8 cellular contexts compared by ENCODE assay signal in the genomic region with DNA sequence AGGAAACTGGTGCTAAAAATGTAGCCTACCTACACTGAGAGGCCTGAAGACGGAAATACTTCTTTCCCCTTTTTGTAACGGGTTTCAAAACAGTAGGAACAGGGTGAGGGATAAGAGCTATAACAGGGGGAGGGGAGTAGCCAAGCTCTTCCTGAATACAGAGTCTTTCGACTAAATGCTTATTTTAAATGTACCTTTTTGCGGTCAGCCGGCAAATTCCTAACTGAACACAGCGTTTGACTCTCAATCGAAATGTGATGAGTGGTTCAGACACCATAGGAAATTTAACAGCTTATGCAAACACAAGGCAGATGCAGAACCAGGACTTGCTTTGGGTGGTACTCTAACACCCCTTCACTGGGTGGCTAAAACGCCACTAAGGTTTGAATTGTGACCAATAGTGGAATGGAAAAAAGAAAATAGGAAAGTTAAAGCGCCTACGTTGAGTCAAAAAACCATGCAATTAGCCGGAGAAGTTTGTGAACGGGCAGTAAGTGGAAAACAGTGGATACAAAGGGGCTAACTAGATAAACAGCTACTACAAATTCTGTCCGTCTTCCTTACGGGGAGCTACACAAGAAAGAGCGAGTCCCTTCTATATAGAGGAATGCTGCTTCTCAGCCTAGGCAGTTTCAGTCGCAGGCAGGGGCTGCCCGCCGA. TPM values are rescaled to one million over a fixed set of nuclear protein-coding genes. Genes with fewer than 3 reads are reported as not detected.
DNase-seq lines count a peak whose midpoint lies in the region; ATAC-seq, FAIRE-seq and TF ChIP-seq lines count a peak whose summit lies in the region.

No MANE protein-coding gene starts in this region.

- H3K9ac ChIP-seq in H9 (ENCODE audit: extremely low read depth, insufficient read length, low read length) = no peak overlapping the region

- H2BK12ac ChIP-seq in H9 (ENCODE audit: insufficient read length, low read depth, low read length) = no peak overlapping the region

- no peaks in the 10 kb centered on the region for H3K4me1 ChIP-seq in H9 (ENCODE audit: insufficient read depth, low read length)

- H4K5ac ChIP-seq in H9 (ENCODE audit: insufficient read length, low read depth, low read length) = no peak overlapping the region

- DNase-seq in AG10803 (ENCODE audit: low read depth) = peak; percentile 10
- no peak for DNase-seq in H9
- DNase-seq in SW480 (ENCODE audit: low spot score) = peak; percentile 44
- peak; percentile 59 to 69 for DNase-seq in erythroblast (lab: John Stamatoyannopoulos, UW)
- no peak for DNase-seq in osteocyte (ENCODE audit: extremely low spot score, unreplicated experiment)
- no peak for DNase-seq in urothelium cell line (ENCODE audit: low spot score)

- no peak overlapping the region for H3K4ac ChIP-seq in H9 (ENCODE audit: low read depth, low read length)

- H3K27me3 Mint-ChIP-seq in H9 (ENCODE audit: low read depth) = peaks cover 59% of the 10 kb centered on the region
- no peaks in the 10 kb centered on the region for H3K27me3 Mint-ChIP-seq in osteocyte (ENCODE audit: unreplicated experiment)

- H3K14ac ChIP-seq in H9 (ENCODE audit: insufficient read depth, low read length) = no peak overlapping the region

- H3K56ac ChIP-seq in H9 (ENCODE audit: insufficient read length, low read depth, low read length) = no peak overlapping the region

- H3K36me3 Mint-ChIP-seq in H9 (ENCODE audit: insufficient read depth in 1 of 3, low read depth in 3 of 3) (no peaks in the 10 kb centered on the region), osteocyte (ENCODE audit: unreplicated experiment) (peaks cover 2% of the 10 kb centered on the region)

- no peak for FAIRE-seq in urothelium cell line (lab: Jason Lieb, UNC)

- no peak overlapping the region for H2BK15ac ChIP-seq in H9 (ENCODE audit: low read depth, low read length)

- H2BK120ac ChIP-seq in H9 (ENCODE audit: low read depth, low read length, poor library complexity, severe bottlenecking) = no peak overlapping the region

- H3K23ac ChIP-seq in H9 (ENCODE audit: insufficient read length, low read depth, low read length) = no peak overlapping the region

- H3K4me1 Mint-ChIP-seq in H9 (peaks cover 33 to 36% of the 10 kb centered on the region in 2 experiments), osteocyte (ENCODE audit: unreplicated experiment) (peaks cover 49% of the 10 kb centered on the region)

- H2BK20ac ChIP-seq in H9 (ENCODE audit: low read depth, low read length, poor library complexity, severe bottlenecking) = no peak overlapping the region

- no peak overlapping the region for H3K27ac Mint-ChIP-seq in H9
- peak overlapping the region; percentile 88 for H3K27ac Mint-ChIP-seq in osteocyte (ENCODE audit: unreplicated experiment)

- ATAC-seq in HG03521 (IDR thresholded peaks at IDR 0.05; ENCODE audit: unreplicated experiment) (no peak), HG02642 (IDR thresholded peaks at IDR 0.05; ENCODE audit: poor library complexity, unreplicated experiment) (no peak)

- H3K23me2 ChIP-seq in H9 (ENCODE audit: insufficient read length, low read depth, low read length, poor library complexity, severe bottlenecking) = peaks cover 16% of the 10 kb centered on the region

- no peaks in the 10 kb centered on the region for H3K79me1 ChIP-seq in H9 (ENCODE audit: insufficient read depth, low read depth, low read length, poor library complexity, severe bottlenecking)

- WGBS in H9 (ENCODE audit: extremely low coverage, insufficient read length, low lambda C conversion rate) = no CpG with 5 or more reads among the region's 18 CpGs

- no peak overlapping the region for H3K27ac ChIP-seq in H9 (ENCODE audit: insufficient read length, low read depth, low read length)

- H3K9me3 Mint-ChIP-seq in H9 = no peaks in the 10 kb centered on the region
- no peaks in the 10 kb centered on the region for H3K9me3 Mint-ChIP-seq in osteocyte (ENCODE audit: unreplicated experiment)

- H4K91ac ChIP-seq in H9 (ENCODE audit: insufficient read length, low read depth, low read length) = no peak overlapping the region

- no peaks in the 10 kb centered on the region for H4K20me1 ChIP-seq in H9 (ENCODE audit: control insufficient read depth, insufficient read depth, insufficient read length)

- H3T11ph ChIP-seq in H9 (ENCODE audit: low read length) = no peak overlapping the region

- H2AFZ ChIP-seq in H9 (ENCODE audit: low read length) = no peak overlapping the region

- H2BK5ac ChIP-seq in H9 (ENCODE audit: insufficient read length, low read length) = no peak overlapping the region

- H3K4me3 Mint-ChIP-seq in H9 = peak overlapping the region; percentile 83 to 92
- peak overlapping the region; percentile 86 for H3K4me3 Mint-ChIP-seq in osteocyte (ENCODE audit: unreplicated experiment)

- H3K79me2 ChIP-seq in H9 (ENCODE audit: insufficient read depth, low read length) = no peaks in the 10 kb centered on the region

- no peak overlapping the region for H2AK5ac ChIP-seq in H9 (ENCODE audit: insufficient read length, low read length)

- H3K27me3 ChIP-seq in H9 (ENCODE audit: insufficient read depth, low read length) = peaks cover 29% of the 10 kb centered on the region

- no peak for TF ChIP-seq POLR2A in erythroblast (IDR thresholded peaks at IDR 0.05; ENCODE audit: low read length)

- peak overlapping the region; percentile 83 for H3K4me3 ChIP-seq in AG10803 (ENCODE audit: low read length)

- no peaks in the 10 kb centered on the region for H3K9me3 ChIP-seq in H9 (ENCODE audit: control insufficient read depth, low read depth, low read length)

- no peak for TF ChIP-seq CTCF in AG10803 (conservative IDR thresholded peaks at IDR 0.05; ENCODE audit: low read length)
- TF ChIP-seq CTCF in H9 (conservative IDR thresholded peaks at IDR 0.05) = no peak
- no peak for TF ChIP-seq CTCF in osteocyte (IDR thresholded peaks at IDR 0.05)

- no peak overlapping the region for H3K18ac ChIP-seq in H9 (ENCODE audit: insufficient read length, low read depth, low read length)

- peak overlapping the region; percentile 99 for H3K4me2 ChIP-seq in H9 (ENCODE audit: insufficient read depth, insufficient read length, low read length)

- H4K8ac ChIP-seq in H9 (replicated peaks; ENCODE audit: insufficient read length, low read depth, low read length) = no peak overlapping the region

RNA-seq across cellular contexts. Expression of gene EGLN1, which starts 1.7 kb away (rescaled TPM):
- 8.0 and 8.4 TPM in 2 replicates for total RNA-seq in H9 (2021)
- total RNA-seq in osteocyte = 27.5 and 30.3 TPM in 2 replicates

Comparison
In these comparisons a context has a peak if more than half of its experiments do, and no peak if none do; other contexts are left out.
1. DNase-seq: peak in AG10803 (single experiment), SW480 (single experiment) and erythroblast (2 of 2); none in H9 (single experiment), osteocyte (single experiment) and urothelium cell line (single experiment).